8 cellular contexts compared by ENCODE assay signal in genomic region chr5:64700765-64701164, GRCh38. TPM values are rescaled to one million over a fixed set of nuclear protein-coding genes. Genes with fewer than 3 reads are reported as not detected.
"Had no signal": no experiment of that assay in that cellular context is flagged by ENCODE, and none has a peak within 500 bp of the region (broad histone marks: within the 10 kb centered on the region; RNA-seq: fewer than 3 reads in every experiment).

No MANE protein-coding gene starts in this region.

- DNase-seq: GDM1, GF-D8 had no signal

- H3K4me3 ChIP-seq: GM12878 had no signal

- ATAC-seq: GM12878 had no signal

- FAIRE-seq: G401.6, GM12878, GM12891, GM12892, GM18507, GM19239 had no signal

RNA-seq across cellular contexts. Expression of gene SHISAL2B, which starts 10.5 kb away (rescaled TPM):
- total RNA-seq: GM12878 had no signal
- polyA plus RNA-seq: GM12878 had no signal
